8 cellular contexts compared by ENCODE assay signal in genomic region chr19:12163841-12164240, GRCh38. TPM values are rescaled to one million over a fixed set of nuclear protein-coding genes. Genes with fewer than 3 reads are reported as not detected.
DNase-seq lines count a peak whose midpoint lies in the region; ATAC-seq and TF ChIP-seq lines count a peak whose summit lies in the region.

No MANE protein-coding gene starts in this region.

- POLR2A ChIA-PET in naive thymus-derived CD8-positive, alpha-beta T cell (lab: Charles Lee), result interaction anchor here (1.2 to 2.2 kb wide), 11 partner anchors 9 to 332 kb away, joined by 3 to 23 read pairs (median 7); partner anchors contain the start of genes ZNF44, ZNF563, ZNF700 and ZNF763

- H3K9me3 ChIP-seq in CD4-positive, CD25-positive, alpha-beta regulatory T cell (ENCODE audit: control insufficient read depth in 2 of 2, low read length in 2 of 2), result no peaks in the 10 kb centered on the region
- no peaks in the 10 kb centered on the region for H3K9me3 ChIP-seq in mucosa of descending colon

- peaks cover 6% of the 10 kb centered on the region for H3K27me3 Mint-ChIP-seq in CD4-positive, CD25-positive, alpha-beta regulatory T cell
- H3K27me3 Mint-ChIP-seq in naive thymus-derived CD8-positive, alpha-beta T cell, result no peaks in the 10 kb centered on the region

- no peak for DNase-seq in CD4-positive, CD25-positive, alpha-beta regulatory T cell
- DNase-seq in M059J (ENCODE audit: low read depth) (peak; percentile 41), dedifferentiated amniotic fluid mesenchymal stem cell (ENCODE audit: extremely low spot score) (peak; percentile 31), NCI-H2196 treated with DMSO at 0.1 percent for 48 hours (lab: John Stamatoyannopoulos, UW; ENCODE audit: unreplicated experiment) (no peak), NCI-H526 (lab: John Stamatoyannopoulos, UW) (no peak), mesenteric fat pad (ENCODE audit: low spot score) (no peak), mucosa of descending colon (no peak)
- DNase-seq in naive thymus-derived CD8-positive, alpha-beta T cell, result no peak

- peaks cover 17% of the 10 kb centered on the region for H3K36me3 Mint-ChIP-seq in CD4-positive, CD25-positive, alpha-beta regulatory T cell
- H3K36me3 Mint-ChIP-seq in naive thymus-derived CD8-positive, alpha-beta T cell, result peaks cover 0 to 28% (median 0%) of the 10 kb centered on the region in 3 donors

- peaks cover 22% of the 10 kb centered on the region for H3K4me1 ChIP-seq in CD4-positive, CD25-positive, alpha-beta regulatory T cell (ENCODE audit: control insufficient read depth, insufficient read depth, low read length, poor library complexity, severe bottlenecking)
- H3K4me1 ChIP-seq in mucosa of descending colon (ENCODE audit: low read depth), result peaks cover 8% of the 10 kb centered on the region

- peaks cover 21 to 57% (median 38%) of the 10 kb centered on the region in 4 donors for H3K4me1 Mint-ChIP-seq in CD4-positive, CD25-positive, alpha-beta regulatory T cell
- peaks cover 18 to 54% (median 52%) of the 10 kb centered on the region in 4 donors for H3K4me1 Mint-ChIP-seq in naive thymus-derived CD8-positive, alpha-beta T cell

- peak overlapping the region; percentile 77 for H3K4me3 ChIP-seq in CD4-positive, CD25-positive, alpha-beta regulatory T cell (ENCODE audit: low read depth, low read length)
- no peak overlapping the region for H3K4me3 ChIP-seq in mucosa of descending colon

- no peak for TF ChIP-seq CTCF in mucosa of descending colon (IDR thresholded peaks at IDR 0.05)

- H3K36me3 ChIP-seq in CD4-positive, CD25-positive, alpha-beta regulatory T cell (ENCODE audit: control insufficient read depth, insufficient read depth, low read length), result peaks cover 19% of the 10 kb centered on the region
- H3K36me3 ChIP-seq in mucosa of descending colon (ENCODE audit: low read depth), result no peaks in the 10 kb centered on the region

- H3K27me3 ChIP-seq in CD4-positive, CD25-positive, alpha-beta regulatory T cell (ENCODE audit: control insufficient read depth, insufficient read depth, low read length), result no peaks in the 10 kb centered on the region

- ATAC-seq in CD4-positive, CD25-positive, alpha-beta regulatory T cell (ENCODE audit: low read depth in 2 of 2), result no peak
- ATAC-seq in naive thymus-derived CD8-positive, alpha-beta T cell, result no peak
- ATAC-seq in mucosa of descending colon, result no peak

- H3K9me3 Mint-ChIP-seq in CD4-positive, CD25-positive, alpha-beta regulatory T cell, result peaks cover 0 to 8% (median 0%) of the 10 kb centered on the region in 7 donors
- H3K9me3 Mint-ChIP-seq in naive thymus-derived CD8-positive, alpha-beta T cell, result no peaks in the 10 kb centered on the region

- H3K27ac ChIP-seq in CD4-positive, CD25-positive, alpha-beta regulatory T cell (ENCODE audit: insufficient read depth, low read length, poor library complexity, severe bottlenecking), result peak overlapping the region; percentile 93

- intact Hi-C loops in mucosa of descending colon (cut with DNase I, micrococcal nuclease), result no loop called here

- H3K4me3 Mint-ChIP-seq in CD4-positive, CD25-positive, alpha-beta regulatory T cell, result peak overlapping the region; percentile 91 to 96 (median 92)
- peak overlapping the region; percentile 93 to 100 (median 96) for H3K4me3 Mint-ChIP-seq in naive thymus-derived CD8-positive, alpha-beta T cell

- peak overlapping the region; percentile 83 to 96 (median 96) for H3K27ac Mint-ChIP-seq in CD4-positive, CD25-positive, alpha-beta regulatory T cell
- H3K27ac Mint-ChIP-seq in naive thymus-derived CD8-positive, alpha-beta T cell, result peak overlapping the region; percentile 83 to 99 (median 97)

RNA-seq across cellular contexts. Expression of gene ZNF136, which starts 0.9 kb away (rescaled TPM):
- 32.2 TPM for total RNA-seq in CD4-positive, CD25-positive, alpha-beta regulatory T cell
- 10 to 100 TPM; 11.3 to 22.7 (median 16.8) TPM for polyA plus RNA-seq in CD4-positive, CD25-positive, alpha-beta regulatory T cell
- 5.8 and 9.7 TPM in 2 replicates for total RNA-seq in M059J (2014; rRNA removed; shearing (Covaris generic))
- 10 to 100 TPM; 29.1 to 32.4 TPM for total RNA-seq in naive thymus-derived CD8-positive, alpha-beta T cell
- 10 to 100 TPM; 17.8 to 22.6 (median 19.9) TPM for polyA plus RNA-seq in naive thymus-derived CD8-positive, alpha-beta T cell
- 6.5 TPM for total RNA-seq in mesenteric fat pad
- 10 to 100 TPM in 1 of 3 donors, 1 to 10 TPM in 2; 6.3 to 12.1 (median 8.7) TPM for total RNA-seq in mucosa of descending colon

RNA-seq across cellular contexts. Expression of gene ZNF625, which starts 7.3 kb away (rescaled TPM):
- total RNA-seq in CD4-positive, CD25-positive, alpha-beta regulatory T cell, result 2.7 TPM
- 1 to 10 TPM in 2 of 4 donors, under 1 TPM in 2; 0.24 to 1.9 (median 0.91) TPM for polyA plus RNA-seq in CD4-positive, CD25-positive, alpha-beta regulatory T cell
- total RNA-seq in M059J (2014; rRNA removed; shearing (Covaris generic)), result 6.6 and 17.6 TPM in 2 replicates
- total RNA-seq in naive thymus-derived CD8-positive, alpha-beta T cell, result 1 to 10 TPM; 4.4 to 5.5 TPM
- under 1 TPM; 0.52 to 0.82 (median 0.77) TPM for polyA plus RNA-seq in naive thymus-derived CD8-positive, alpha-beta T cell
- 3.4 TPM for total RNA-seq in mesenteric fat pad
- 1 to 10 TPM; 3.1 to 8.0 (median 3.9) TPM for total RNA-seq in mucosa of descending colon

RNA-seq across cellular contexts. Expression of gene ZNF20, which starts 23.7 kb away (rescaled TPM):
- total RNA-seq in CD4-positive, CD25-positive, alpha-beta regulatory T cell, result 2.4 TPM
- polyA plus RNA-seq in CD4-positive, CD25-positive, alpha-beta regulatory T cell, result 1 to 10 TPM; 2.5 to 4.8 (median 3.1) TPM
- 1.6 and 12.0 TPM in 2 replicates for total RNA-seq in M059J (2014; rRNA removed; shearing (Covaris generic))
- total RNA-seq in naive thymus-derived CD8-positive, alpha-beta T cell, result 1 to 10 TPM; 7.4 to 8.2 TPM
- polyA plus RNA-seq in naive thymus-derived CD8-positive, alpha-beta T cell, result 1 to 10 TPM in 2 of 3 donors, under 1 TPM in 1; 0.88 to 2.7 (median 1.9) TPM
- total RNA-seq in mesenteric fat pad (1.1 TPM), mucosa of descending colon (1 to 10 TPM; 4.4 to 7.0 (median 6.0) TPM)

Comparison
In these comparisons a context has a peak if more than half of its experiments do, and no peak if none do; other contexts are left out.
1. DNase-seq: peak in M059J (single experiment) and dedifferentiated amniotic fluid mesenchymal stem cell (single experiment); none in CD4-positive, CD25-positive, alpha-beta regulatory T cell (0 of 3), naive thymus-derived CD8-positive, alpha-beta T cell (0 of 10), NCI-H2196 treated with DMSO at 0.1 percent for 48 hours (single experiment), NCI-H526 (0 of 2), mesenteric fat pad (single experiment) and mucosa of descending colon (0 of 3).